Comparison of ENCODE assay signal across 8 cellular contexts in genomic region chr3:49339593-49339946, GRCh38. TPM values are rescaled to one million over a fixed set of nuclear protein-coding genes. Genes with fewer than 3 reads are reported as not detected.
DNase-seq lines count a peak whose midpoint lies in the region; ATAC-seq and TF ChIP-seq lines count a peak whose summit lies in the region.

No MANE protein-coding gene starts in this region.

- ATAC-seq in HG02884 (IDR thresholded peaks at IDR 0.05; ENCODE audit: unreplicated experiment) (peak; percentile 3), HG03439 (IDR thresholded peaks at IDR 0.05; ENCODE audit: unreplicated experiment) (no peak)

- H3F3A ChIP-seq in DOHH2 (ENCODE audit: control insufficient read depth, insufficient read depth) = peaks cover 28% of the 10 kb centered on the region

- no peaks in the 10 kb centered on the region for H3K9me3 Mint-ChIP-seq in mesothelial cell of epicardium
- no peaks in the 10 kb centered on the region for H3K9me3 Mint-ChIP-seq in type B pancreatic cell

- no peaks in the 10 kb centered on the region for H3K9me3 ChIP-seq in DOHH2 (ENCODE audit: control insufficient read depth, insufficient read depth, low read length)
- H3K9me3 ChIP-seq in duodenal mucosa (ENCODE audit: control insufficient read depth in 1 of 2, low read length in 2 of 2) = no peaks in the 10 kb centered on the region

- H3K27me3 ChIP-seq in DOHH2 (ENCODE audit: control insufficient read depth, low read length) (no peaks in the 10 kb centered on the region), duodenal mucosa (ENCODE audit: control insufficient read depth in 1 of 2, insufficient read depth in 2 of 2, low read length in 2 of 2) (no peaks in the 10 kb centered on the region)

- peaks cover 54% of the 10 kb centered on the region for H3K4me1 ChIP-seq in DOHH2 (ENCODE audit: control insufficient read depth, low read length)
- H3K4me1 ChIP-seq in duodenal mucosa (ENCODE audit: control insufficient read depth in 1 of 2, insufficient read depth in 2 of 2, low read length in 2 of 2) = peaks cover 8 to 17% of the 10 kb centered on the region in 2 donors

- no peak for TF ChIP-seq CTCF in DOHH2 (IDR thresholded peaks at IDR 0.05; ENCODE audit: low read depth, low read length, poor library complexity, severe bottlenecking)
- TF ChIP-seq CTCF in VCaP (conservative IDR thresholded peaks at IDR 0.05) = no peak
- TF ChIP-seq CTCF in mesothelial cell of epicardium (IDR thresholded peaks at IDR 0.05; ENCODE audit: unreplicated experiment) = no peak
- TF ChIP-seq CTCF in type B pancreatic cell (conservative IDR thresholded peaks at IDR 0.05) = no peak
- no peak for TF ChIP-seq CTCF in GM20000 (IDR thresholded peaks at IDR 0.05; ENCODE audit: extremely low read depth, missing control alignments)

- DNase-seq in mesothelial cell of epicardium (ENCODE audit: low spot score in 2 of 2, unreplicated experiment in 2 of 2) (no peak), type B pancreatic cell (ENCODE audit: extremely low spot score, unreplicated experiment) (no peak), GM20000 (ENCODE audit: low spot score) (no peak)

- H3K36me3 ChIP-seq in DOHH2 (ENCODE audit: control insufficient read depth, low read length) (peaks cover 30% of the 10 kb centered on the region), duodenal mucosa (ENCODE audit: control insufficient read depth in 1 of 2, insufficient read depth in 2 of 2, low read length in 2 of 2) (peaks cover 12 to 15% of the 10 kb centered on the region in 2 donors)

- H3K4me3 ChIP-seq in DOHH2 (ENCODE audit: low read length) (peak overlapping the region; percentile 98), duodenal mucosa (ENCODE audit: low read depth in 1 of 2, low read length in 2 of 2) (peak overlapping the region; percentile 72 to 89)

- H4K20me1 ChIP-seq in DOHH2 (ENCODE audit: control insufficient read depth, insufficient read depth, low read depth, low read length) = no peaks in the 10 kb centered on the region

- H3K27ac ChIP-seq in DOHH2 (ENCODE audit: low read depth, low read length) (peak overlapping the region; percentile 96), VCaP (peak overlapping the region; percentile 94), duodenal mucosa (ENCODE audit: low read depth, low read length) (peak overlapping the region; percentile 91)

- H3K4me3 Mint-ChIP-seq in mesothelial cell of epicardium = peak overlapping the region; percentile 94
- peak overlapping the region; percentile 97 for H3K4me3 Mint-ChIP-seq in type B pancreatic cell

- peaks cover 52% of the 10 kb centered on the region for H3K79me2 ChIP-seq in DOHH2 (ENCODE audit: control insufficient read depth, low read length)

- H3K9me2 ChIP-seq in DOHH2 (replicated peaks; ENCODE audit: control insufficient read depth, low read length) = no peaks in the 10 kb centered on the region

- peak overlapping the region; percentile 75 to 96 for H3K9ac ChIP-seq in duodenal mucosa (ENCODE audit: low read depth in 1 of 2, low read length in 2 of 2)

- H3K4me2 ChIP-seq in DOHH2 (ENCODE audit: low read length) = peak overlapping the region; percentile 97

- H3K4me1 Mint-ChIP-seq in mesothelial cell of epicardium (peaks cover 23% of the 10 kb centered on the region), type B pancreatic cell (ENCODE audit: unreplicated experiment) (peaks cover 21% of the 10 kb centered on the region)

- no peaks in the 10 kb centered on the region for H3K27me3 Mint-ChIP-seq in mesothelial cell of epicardium (ENCODE audit: low read depth)
- H3K27me3 Mint-ChIP-seq in type B pancreatic cell = no peaks in the 10 kb centered on the region

- H3K27ac Mint-ChIP-seq in mesothelial cell of epicardium (peak overlapping the region; percentile 95), type B pancreatic cell (peak overlapping the region; percentile 95)

- H3K36me3 Mint-ChIP-seq in mesothelial cell of epicardium = peaks cover 10% of the 10 kb centered on the region
- H3K36me3 Mint-ChIP-seq in type B pancreatic cell = peaks cover 8% of the 10 kb centered on the region

RNA-seq across cellular contexts. Expression of gene USP4, which starts 0.3 kb away (rescaled TPM):
- total RNA-seq in mesothelial cell of epicardium = 53.1 to 55.3 TPM (median 54.5 TPM) in 3 replicates
- 48.1 and 48.8 TPM in 2 replicates for total RNA-seq in type B pancreatic cell (ENCODE audit: low replicate concordance)

RNA-seq across cellular contexts. Expression of gene GPX1, which starts 18.6 kb away (rescaled TPM):
- total RNA-seq in mesothelial cell of epicardium = 97.9 to 108 TPM (median 98.7 TPM) in 3 replicates
- total RNA-seq in type B pancreatic cell (ENCODE audit: low replicate concordance) = 114 and 132 TPM in 2 replicates
